8 cellular contexts compared by ENCODE assay signal in the genomic region with DNA sequence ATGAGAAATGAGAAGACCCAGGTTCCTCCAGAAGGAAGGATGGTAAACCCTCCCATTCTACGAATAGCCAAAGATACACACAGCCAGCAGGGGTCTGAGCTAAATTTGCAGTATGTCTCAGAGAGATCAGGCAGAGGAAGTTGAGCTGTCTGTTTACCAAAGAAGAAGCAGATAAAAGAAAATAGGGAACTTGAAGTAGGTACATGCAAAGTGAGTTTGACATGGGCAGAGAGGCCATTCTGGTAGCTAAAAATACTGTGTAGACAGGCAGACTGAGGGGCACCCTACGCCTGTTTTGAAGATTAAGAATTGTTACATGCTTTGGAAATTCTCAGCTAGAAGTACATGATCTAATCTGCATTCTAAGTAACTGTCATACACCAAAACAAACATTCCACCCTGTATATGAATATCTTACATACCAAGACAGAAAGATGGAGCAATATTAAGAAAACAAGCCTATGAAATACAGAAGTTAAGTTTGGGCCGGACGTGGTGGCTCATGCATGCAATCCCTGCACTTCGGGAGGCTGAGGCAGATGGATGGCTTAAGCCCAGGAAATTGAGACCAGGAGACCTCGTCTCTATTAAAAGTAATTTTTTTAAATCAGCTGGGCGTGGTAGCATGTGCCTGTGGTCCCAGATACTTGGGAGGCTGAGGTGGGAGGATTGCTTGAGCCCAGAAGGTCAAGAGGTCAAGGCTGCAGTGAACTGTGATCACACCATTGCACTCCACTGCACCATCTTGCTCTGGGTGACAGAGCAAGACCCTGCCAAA.
A peak's percentile ranks its signal among the peaks of the same experiment; 100 is the strongest.
DNase-seq lines count a peak whose midpoint lies in the region; ATAC-seq and TF ChIP-seq lines count a peak whose summit lies in the region.

No MANE protein-coding gene starts in this region.

- ATAC-seq in GM18858 (IDR thresholded peaks at IDR 0.05; ENCODE audit: unreplicated experiment): peak; percentile 86
- ATAC-seq in HG03045 (IDR thresholded peaks at IDR 0.05; ENCODE audit: unreplicated experiment): peak; percentile 79

- peak overlapping the region; percentile 81 for H3K27ac ChIP-seq in cardiac muscle cell
- no peak overlapping the region for H3K27ac ChIP-seq in SJCRH30

- H3K27me3 ChIP-seq in cardiac muscle cell (no peaks in the 10 kb centered on the region), SJCRH30 (no peaks in the 10 kb centered on the region)

- H3K4me3 ChIP-seq in AG04449 (ENCODE audit: low read depth, low read length): no peak overlapping the region
- H3K4me3 ChIP-seq in cardiac muscle cell: no peak overlapping the region
- H3K4me3 ChIP-seq in SJCRH30: no peak overlapping the region

- TF ChIP-seq CTCF in AG04449 (IDR thresholded peaks at IDR 0.05; ENCODE audit: insufficient read depth, low read length, missing control alignments) (peak; percentile 18), cardiac muscle cell (IDR thresholded peaks at IDR 0.05; ENCODE audit: low read depth, low read length) (no peak)

- CTCF ChIA-PET in AG04449 (lab: Yijun Ruan, JAX): interaction anchor here (0.6 to 2.5 kb wide), 11 partner anchors 8 to 222 kb away, joined by 3 to 9 read pairs (median 4); no protein-coding TSS in a partner anchor

- intact Hi-C loops in posterior vena cava (cut with DNase I): no loop called here

- POLR2A ChIA-PET in AG04449 (lab: Yijun Ruan, JAX): interaction anchor here (0.6 kb wide), 1 partner anchor 27 kb away, joined by 3 read pairs; no protein-coding TSS in a partner anchor

- no peaks in the 10 kb centered on the region for H3K9me3 ChIP-seq in cardiac muscle cell (ENCODE audit: low read depth)
- H3K9me3 ChIP-seq in SJCRH30 (replicated peaks): no peaks in the 10 kb centered on the region

- H3K36me3 ChIP-seq in cardiac muscle cell (no peaks in the 10 kb centered on the region), SJCRH30 (no peaks in the 10 kb centered on the region)

- DNase-seq in AG04449 (ENCODE audit: low read depth, low spot score) (peak; percentile 71), SIG-M5 (lab: John Stamatoyannopoulos, UW) (peak; percentile 99), cardiac muscle cell (ENCODE audit: low read depth in 1 of 2, low spot score in 1 of 2) (peak; percentile 24 to 56), posterior vena cava (ENCODE audit: low spot score) (no peak), kidney tubule cell (ENCODE audit: low spot score) (no peak), SJCRH30 (no peak)

- H3K4me1 ChIP-seq in cardiac muscle cell (ENCODE audit: low read depth) (peaks cover 14% of the 10 kb centered on the region), SJCRH30 (no peaks in the 10 kb centered on the region)

Comparison
In these comparisons a context has a peak if more than half of its experiments do, and no peak if none do; other contexts are left out.
1. DNase-seq: peak in AG04449 (single experiment), SIG-M5 (single experiment) and cardiac muscle cell (2 of 2); none in posterior vena cava (single experiment), kidney tubule cell (single experiment) and SJCRH30 (0 of 2).